Comparison of ENCODE assay signal across 8 cellular contexts in the genomic region with DNA sequence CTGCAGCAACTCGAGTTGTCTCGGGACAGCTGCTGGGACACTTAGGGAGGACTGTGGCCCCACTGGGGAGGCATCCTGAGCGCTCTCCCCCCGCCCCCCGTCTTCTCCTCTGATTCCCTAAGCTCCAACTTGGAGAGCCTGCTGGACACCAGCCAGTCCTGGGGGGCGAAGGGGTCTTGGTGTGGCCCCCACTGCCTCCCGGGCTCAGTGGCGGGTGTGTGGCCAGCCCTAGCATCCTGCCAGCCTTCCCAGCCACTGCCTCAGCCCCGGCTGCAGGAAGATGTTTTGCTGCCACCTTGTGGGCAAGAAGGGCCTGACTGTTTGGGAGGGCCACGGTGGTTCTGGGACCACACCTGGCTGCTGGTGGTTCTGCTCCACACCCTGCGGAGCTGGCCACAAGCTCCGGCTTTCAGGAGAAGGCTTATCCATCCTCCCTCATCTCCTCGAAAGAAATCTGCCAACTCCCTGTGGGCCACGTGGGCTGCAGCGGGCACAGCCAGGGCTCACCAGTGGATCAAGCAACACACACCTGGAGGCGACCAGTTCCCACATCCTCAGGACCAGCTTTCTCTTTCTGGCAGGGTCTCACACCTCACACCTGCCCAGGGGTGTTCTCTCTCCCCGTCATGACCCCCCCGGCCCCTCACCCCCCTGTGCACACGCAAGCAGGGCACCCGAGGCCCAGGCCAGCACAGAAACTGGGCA. TPM values are rescaled to one million over a fixed set of nuclear protein-coding genes. Genes with fewer than 3 reads are reported as not detected.
A peak's percentile ranks its signal among the peaks of the same experiment; 100 is the strongest.
DNase-seq lines count a peak whose midpoint lies in the region; ATAC-seq, FAIRE-seq and TF ChIP-seq lines count a peak whose summit lies in the region.

No MANE protein-coding gene starts in this region.

- H3K27me3 Mint-ChIP-seq in naive B cell: peaks cover 12 to 43% (median 30%) of the 10 kb centered on the region in 3 donors
- H3K27me3 Mint-ChIP-seq in stimulated activated memory B cell treated with anti-CD40 and anti-IgM and Interleukin-4, amounts not matched to agents 10 μg/mL and 1 μg/mL and 100 μg/mL, for 72 hours: peaks cover 15% of the 10 kb centered on the region

- DNase-seq in AG04450 (ENCODE audit: low read depth, low spot score) (no peak), GM18507 (ENCODE audit: extremely low spot score, insufficient read length, low read depth) (peak; percentile 82), NCI-H748 treated with DMSO at 0.1 percent for 48 hours (lab: John Stamatoyannopoulos, UW) (peak; percentile 16), epidermal melanocyte (ENCODE audit: insufficient read length, low spot score) (peak; percentile 99), naive B cell (peak; percentile 63)
- peak; percentile 27 for DNase-seq in activated CD8-positive, alpha-beta memory T cell treated with anti-CD3 and anti-CD28 coated beads, Interleukin-2, amount 50 U/mL, for 1 hour (ENCODE audit: extremely low read depth)

- no peak overlapping the region for H3K4me3 ChIP-seq in AG04450 (ENCODE audit: low read depth, low read length)

- H3K4me1 Mint-ChIP-seq in naive B cell: peaks cover 0 to 7% (median 0%) of the 10 kb centered on the region in 3 donors
- peaks cover 13% of the 10 kb centered on the region for H3K4me1 Mint-ChIP-seq in stimulated activated memory B cell treated with anti-CD40 and anti-IgM and Interleukin-4, amounts not matched to agents 10 μg/mL and 1 μg/mL and 100 μg/mL, for 72 hours

- H3K36me3 Mint-ChIP-seq in naive B cell: no peaks in the 10 kb centered on the region
- H3K36me3 Mint-ChIP-seq in stimulated activated memory B cell treated with anti-CD40 and anti-IgM and Interleukin-4, amounts not matched to agents 10 μg/mL and 1 μg/mL and 100 μg/mL, for 72 hours: no peaks in the 10 kb centered on the region

- no peaks in the 10 kb centered on the region for H3K9me3 ChIP-seq in AG04450 (ENCODE audit: control insufficient read depth, insufficient read depth, low read length)

- no peak overlapping the region for H3K4me3 Mint-ChIP-seq in naive B cell
- H3K4me3 Mint-ChIP-seq in stimulated activated memory B cell treated with anti-CD40 and anti-IgM and Interleukin-4, amounts not matched to agents 10 μg/mL and 1 μg/mL and 100 μg/mL, for 72 hours: no peak overlapping the region

- no peaks in the 10 kb centered on the region for H3K9me3 Mint-ChIP-seq in naive B cell
- H3K9me3 Mint-ChIP-seq in stimulated activated memory B cell treated with anti-CD40 and anti-IgM and Interleukin-4, amounts not matched to agents 10 μg/mL and 1 μg/mL and 100 μg/mL, for 72 hours: no peaks in the 10 kb centered on the region

- H3K27me3 ChIP-seq in AG04450 (ENCODE audit: control insufficient read depth, insufficient read depth, low read length): no peaks in the 10 kb centered on the region

- TF ChIP-seq CTCF in AG04450 (IDR thresholded peaks at IDR 0.05; ENCODE audit: low read depth, low read length): peak; percentile 88

- CTCF ChIA-PET in AG04450 (lab: Charles Lee): interaction anchor here (0.6 to 7.0 kb wide), 35 partner anchors 8 to 1251 kb away, joined by 3 to 86 read pairs (median 5); partner anchors contain the start of genes ABCB8, AGAP3, CDK5 and TMUB1

- ATAC-seq in HG03045 (IDR thresholded peaks at IDR 0.05; ENCODE audit: unreplicated experiment): peak; percentile 77
- ATAC-seq in naive B cell (ENCODE audit: low read depth in 2 of 2): peak; percentile 88 to 90
- ATAC-seq in stimulated activated memory B cell treated with anti-CD40 and anti-IgM and Interleukin-4, amounts not matched to agents 10 μg/mL and 1 μg/mL and 100 μg/mL, for 72 hours: peak; percentile 83

- H3K27ac ChIP-seq in AG04450 (ENCODE audit: low read depth, low read length): no peak overlapping the region

- peak; percentile 84 for FAIRE-seq in GM18507 (lab: Jason Lieb, UNC)

- no peak overlapping the region for H3K27ac Mint-ChIP-seq in naive B cell
- no peak overlapping the region for H3K27ac Mint-ChIP-seq in stimulated activated memory B cell treated with anti-CD40 and anti-IgM and Interleukin-4, amounts not matched to agents 10 μg/mL and 1 μg/mL and 100 μg/mL, for 72 hours

- POLR2A ChIA-PET in AG04450 (lab: Yijun Ruan, JAX): interaction anchor here (0.6 kb wide), 2 partner anchors 33 to 101 kb away, joined by 3 to 4 read pairs; no protein-coding TSS in a partner anchor

RNA-seq across cellular contexts. Expression of gene AGAP3, which starts 24.8 kb away (rescaled TPM):
- 41.6 and 44.6 TPM in 2 replicates for polyA plus RNA-seq in AG04450 (2011; rRNA removed)
- polyA minus RNA-seq in AG04450 (2011; rRNA and poly(A)+ RNA removed): 44.7 and 64.4 TPM in 2 replicates
- polyA plus RNA-seq in naive B cell (ENCODE audit: low read depth in 6 of 6): 1 to 10 TPM in 1 of 6 donors, under 1 TPM in 2, not detected in 3; 0.58 to 1.2 (median 0.66) TPM

RNA-seq across cellular contexts. Expression of gene TMUB1, which starts 27.8 kb away (rescaled TPM):
- 9.7 and 11.3 TPM in 2 replicates for polyA plus RNA-seq in AG04450 (2011; rRNA removed)
- polyA minus RNA-seq in AG04450 (2011; rRNA and poly(A)+ RNA removed): 2.3 and 3.9 TPM in 2 replicates
- 10 to 100 TPM; 36.3 to 66.1 (median 45.5) TPM for polyA plus RNA-seq in naive B cell (ENCODE audit: low read depth in 6 of 6)

RNA-seq across cellular contexts. Expression of gene FASTK, which starts 30.5 kb away (rescaled TPM):
- polyA plus RNA-seq in AG04450 (2011; rRNA removed) (44.1 and 59.9 TPM in 2 replicates), naive B cell (ENCODE audit: low read depth in 6 of 6) (10 to 100 TPM; 31.6 to 52.0 (median 38.1) TPM)
- polyA minus RNA-seq in AG04450 (2011; rRNA and poly(A)+ RNA removed): 45.5 and 61.4 TPM in 2 replicates

RNA-seq across cellular contexts. Expression of gene SLC4A2, which starts 51.7 kb away (rescaled TPM):
- polyA plus RNA-seq in AG04450 (2011; rRNA removed): 40.5 and 41.0 TPM in 2 replicates
- 49.9 and 58.5 TPM in 2 replicates for polyA minus RNA-seq in AG04450 (2011; rRNA and poly(A)+ RNA removed)
- polyA plus RNA-seq in naive B cell (ENCODE audit: low read depth in 6 of 6): 10 to 100 TPM in 3 of 6 donors, 1 to 10 TPM in 3; 8.5 to 17.1 (median 12.2) TPM

RNA-seq across cellular contexts. Expression of gene CDK5, which starts 53.4 kb away (rescaled TPM):
- polyA plus RNA-seq in AG04450 (2011; rRNA removed) (23.8 and 27.2 TPM in 2 replicates), naive B cell (ENCODE audit: low read depth in 6 of 6) (10 to 100 TPM in 3 of 6 donors, 1 to 10 TPM in 3; 7.3 to 10.5 (median 9.6) TPM)
- polyA minus RNA-seq in AG04450 (2011; rRNA and poly(A)+ RNA removed): 26.2 and 30.3 TPM in 2 replicates

Comparison
In these comparisons a context has a peak if more than half of its experiments do, and no peak if none do; other contexts are left out.
1. RNA of gene AGAP3, which starts 24.8 kb away (polyA plus RNA-seq): 41.6 to 44.6 TPM in AG04450; 0.58 to 1.2 TPM in naive B cell; every median in the first group is over 10 times any median in the second.
2. Peak in every context shown above with its lines, with median percentiles within 50 percentile points of each other: ATAC-seq.